ENCODE assay signal across 15 cellular contexts in genomic region chr2:36556847-36557246, GRCh38. TPM values are rescaled to one million over a fixed set of nuclear protein-coding genes. Genes with fewer than 3 reads are reported as not detected.
DNase-seq lines count a peak whose midpoint lies in the region; ATAC-seq and TF ChIP-seq lines count a peak whose summit lies in the region.
"Had no signal": no experiment of that assay in that cellular context is flagged by ENCODE, and none has a peak within 500 bp of the region (broad histone marks: within the 10 kb centered on the region; RNA-seq: fewer than 3 reads in every experiment).

No MANE protein-coding gene starts in this region.

- TF ChIP-seq CTCF in SK-N-SH (IDR thresholded peaks at IDR 0.05) (no peak), prostate gland (IDR thresholded peaks at IDR 0.05) (no peak)

- H3K4me2 ChIP-seq in SK-N-SH = 0 out of 2 replicates have a peak overlapping the region, but pooled peaks have one; percentile 4

- CTCF ChIA-PET in SK-N-SH (lab: Yijun Ruan, JAX) = interaction anchor here (0.8 to 1.0 kb wide), 2 partner anchors 12 to 108 kb away, joined by 3 to 4 read pairs; no protein-coding TSS in a partner anchor

- peak in 1 of 2 experiments; percentile 40; a peak in 1 of 4 replicates for TF ChIP-seq EP300 in SK-N-SH (IDR thresholded peaks at IDR 0.05; ENCODE audit: borderline replicate concordance in 1 of 2, low read depth in 1 of 2, low read length in 1 of 2)

- DNase-seq in EL = peak; percentile 85
- no peak for DNase-seq in SK-N-SH
- peak; percentile 70 for DNase-seq in fibroblast of gingiva (ENCODE audit: low read depth)
- peak; percentile 51 for DNase-seq in stromal cell of bone marrow (ENCODE audit: low read depth)
- no peak for DNase-seq in prostate gland (ENCODE audit: low spot score)
- DNase-seq: NCI-H2029, NCI-H526, T-helper 9 cell had no signal

- POLR2A ChIA-PET in SK-N-SH (lab: Yijun Ruan, JAX) = no interaction called here

- H3K4me3 ChIP-seq in SK-N-SH (ENCODE audit: low read depth in 2 of 2, low read length in 1 of 2) (no peak overlapping the region), prostate gland (no peak overlapping the region)
- H3K4me3 ChIP-seq: lung, skin epidermis had no signal

- H3K36me3 ChIP-seq in SK-N-SH (replicated peaks in 1 of 2; ENCODE audit: control insufficient read depth in 1 of 2, insufficient read depth in 2 of 2, low read length in 1 of 2) (peaks cover 70 to 74% of the 10 kb centered on the region in 2 experiments), prostate gland (no peaks in the 10 kb centered on the region)

- no peak for ATAC-seq in HG02973 (IDR thresholded peaks at IDR 0.05; ENCODE audit: unreplicated experiment)
- no peak for ATAC-seq in GM18868 (IDR thresholded peaks at IDR 0.05; ENCODE audit: unreplicated experiment)
- no peak for ATAC-seq in HG03457 (IDR thresholded peaks at IDR 0.05; ENCODE audit: unreplicated experiment)
- ATAC-seq: HCT116 had no signal

- H3K27ac ChIP-seq in SK-N-SH (ENCODE audit: low read depth in 2 of 2, low read length in 1 of 2) (peak overlapping the region; percentile 16 to 98; a peak in 3 of 4 replicates), prostate gland (no peak overlapping the region)
- H3K27ac ChIP-seq: parathyroid adenoma, skin epidermis had no signal

- peaks cover 49% of the 10 kb centered on the region for H3K79me2 ChIP-seq in SK-N-SH (ENCODE audit: insufficient read depth)
- H3K79me2 ChIP-seq: parathyroid adenoma had no signal

- intact Hi-C loops in prostate gland (cut with DNase I) = no loop called here

- no peaks in the 10 kb centered on the region for H3K27me3 ChIP-seq in SK-N-SH (ENCODE audit: insufficient read depth)
- no peaks in the 10 kb centered on the region for H3K27me3 ChIP-seq in prostate gland (replicated peaks; ENCODE audit: insufficient read depth)

- H3K9me3 ChIP-seq in SK-N-SH = no peaks in the 10 kb centered on the region
- no peaks in the 10 kb centered on the region for H3K9me3 ChIP-seq in prostate gland

- H3F3A ChIP-seq in SK-N-SH (replicated peaks; ENCODE audit: insufficient read depth) = peaks cover 99% of the 10 kb centered on the region

- no peaks in the 10 kb centered on the region for H4K20me1 ChIP-seq in SK-N-SH (ENCODE audit: insufficient read depth)

- H3K4me1 ChIP-seq in SK-N-SH (ENCODE audit: control insufficient read depth in 1 of 2, insufficient read depth in 2 of 2, low read depth in 1 of 2, low read length in 1 of 2) (peaks cover 2 to 63% of the 10 kb centered on the region in 2 experiments), prostate gland (replicated peaks) (no peaks in the 10 kb centered on the region)
- H3K4me1 ChIP-seq: parathyroid adenoma had no signal

- no peak for TF ChIP-seq POLR2A in prostate gland (IDR thresholded peaks at IDR 0.05)

- TF ChIP-seq RAD21 in SK-N-SH (IDR thresholded peaks at IDR 0.05; ENCODE audit: low read length) = no peak

- H2AFZ ChIP-seq in SK-N-SH (ENCODE audit: low read depth) = no peak overlapping the region
- H2AFZ ChIP-seq: parathyroid adenoma had no signal

- WGBS in SK-N-SH (ENCODE audit: low lambda C conversion rate) = 4% methylated on average over 1 of the region's 1 CpG
- WGBS in prostate gland = 66% methylated on average over 1 of the region's 1 CpG

- no peaks in the 10 kb centered on the region for H3K9me2 ChIP-seq in SK-N-SH

- peak overlapping the region; percentile 42; the same call in 1 of the 2 replicates for H3K9ac ChIP-seq in SK-N-SH
- H3K9ac ChIP-seq: parathyroid adenoma had no signal

TF ChIP-seq in SK-N-SH, 30 proteins besides CTCF, POLR2A, EP300 and RAD21 (continues in another document):
- peak; percentile 36; the same call in 1 of the 2 replicates for TF ChIP-seq JUND (IDR thresholded peaks at IDR 0.05)
- no peak for TF ChIP-seq GABPA (IDR thresholded peaks at IDR 0.05; ENCODE audit: low read depth)
- no peak for TF ChIP-seq RCOR1 (IDR thresholded peaks at IDR 0.05; ENCODE audit: low read length)
- TF ChIP-seq SIN3A (IDR thresholded peaks at IDR 0.05; ENCODE audit: borderline replicate concordance, low read depth, low read length) = no peak
- TF ChIP-seq, protein P1, sequence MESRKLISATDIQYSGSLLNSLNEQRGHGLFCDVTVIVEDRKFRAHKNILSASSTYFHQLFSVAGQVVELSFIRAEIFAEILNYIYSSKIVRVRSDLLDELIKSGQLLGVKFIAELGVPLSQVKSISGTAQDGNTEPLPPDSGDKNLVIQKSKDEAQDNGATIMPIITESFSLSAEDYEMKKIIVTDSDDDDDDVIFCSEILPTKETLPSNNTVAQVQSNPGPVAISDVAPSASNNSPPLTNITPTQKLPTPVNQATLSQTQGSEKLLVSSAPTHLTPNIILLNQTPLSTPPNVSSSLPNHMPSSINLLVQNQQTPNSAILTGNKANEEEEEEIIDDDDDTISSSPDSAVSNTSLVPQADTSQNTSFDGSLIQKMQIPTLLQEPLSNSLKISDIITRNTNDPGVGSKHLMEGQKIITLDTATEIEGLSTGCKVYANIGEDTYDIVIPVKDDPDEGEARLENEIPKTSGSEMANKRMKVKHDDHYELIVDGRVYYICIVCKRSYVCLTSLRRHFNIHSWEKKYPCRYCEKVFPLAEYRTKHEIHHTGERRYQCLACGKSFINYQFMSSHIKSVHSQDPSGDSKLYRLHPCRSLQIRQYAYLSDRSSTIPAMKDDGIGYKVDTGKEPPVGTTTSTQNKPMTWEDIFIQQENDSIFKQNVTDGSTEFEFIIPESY (IDR thresholded peaks at IDR 0.05; ENCODE audit: borderline replicate concordance, low read depth) = no peak
- TF ChIP-seq RXRA (IDR thresholded peaks at IDR 0.05; ENCODE audit: borderline replicate concordance, low read depth) = no peak
- TF ChIP-seq YY1 (IDR thresholded peaks at IDR 0.05; ENCODE audit: low read depth) = no peak
- no peak for TF ChIP-seq USF1 (IDR thresholded peaks at IDR 0.05; ENCODE audit: borderline replicate concordance, low read depth)
- TF ChIP-seq FOSL2 (IDR thresholded peaks at IDR 0.05; ENCODE audit: borderline replicate concordance, low read depth) = peak; percentile 57; the same call in 1 of the 2 replicates
- TF ChIP-seq TAF1 (IDR thresholded peaks at IDR 0.05; ENCODE audit: borderline replicate concordance, low read depth, low read length) = no peak
- no peak for TF ChIP-seq REST (IDR thresholded peaks at IDR 0.05; ENCODE audit: low read depth, low read length)
- no peak for TF ChIP-seq SMC3 (IDR thresholded peaks at IDR 0.05; ENCODE audit: low read depth, low read length)
- no peak for TF ChIP-seq NRF1 (IDR thresholded peaks at IDR 0.05; ENCODE audit: low read depth, low read length)
- peak; percentile 53 for TF ChIP-seq TCF12 (IDR thresholded peaks at IDR 0.05)
- TF ChIP-seq, protein P2, sequence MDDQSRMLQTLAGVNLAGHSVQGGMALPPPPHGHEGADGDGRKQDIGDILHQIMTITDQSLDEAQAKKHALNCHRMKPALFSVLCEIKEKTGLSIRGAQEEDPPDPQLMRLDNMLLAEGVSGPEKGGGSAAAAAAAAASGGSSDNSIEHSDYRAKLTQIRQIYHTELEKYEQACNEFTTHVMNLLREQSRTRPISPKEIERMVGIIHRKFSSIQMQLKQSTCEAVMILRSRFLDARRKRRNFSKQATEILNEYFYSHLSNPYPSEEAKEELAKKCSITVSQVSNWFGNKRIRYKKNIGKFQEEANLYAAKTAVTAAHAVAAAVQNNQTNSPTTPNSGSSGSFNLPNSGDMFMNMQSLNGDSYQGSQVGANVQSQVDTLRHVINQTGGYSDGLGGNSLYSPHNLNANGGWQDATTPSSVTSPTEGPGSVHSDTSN (IDR thresholded peaks at IDR 0.05) = peak; percentile 56; the same call in 1 of the 2 replicates
- no peak for TF ChIP-seq TEAD4 (IDR thresholded peaks at IDR 0.05; ENCODE audit: borderline replicate concordance, insufficient read depth)

RNA-seq across cellular contexts. Expression of gene FEZ2, which starts 41.1 kb away (rescaled TPM):
- 37.2 and 41.4 TPM in 2 replicates for polyA plus RNA-seq in SK-N-SH (2012; rRNA removed)
- polyA plus RNA-seq in SK-N-SH (2012; cell fraction: cytosol; rRNA removed) = 51.6 and 77.8 TPM in 2 replicates
- polyA plus RNA-seq in SK-N-SH (2012; cell fraction: nucleus; rRNA removed) = 19.8 and 34.0 TPM in 2 replicates
- total RNA-seq in prostate gland = 10 to 100 TPM; 37.5 to 49.8 TPM

Comparison
In these comparisons a context has a peak if more than half of its experiments do, and no peak if none do; other contexts are left out.
1. DNase-seq: peak in EL (single experiment), fibroblast of gingiva (single experiment) and stromal cell of bone marrow (single experiment); none in SK-N-SH (single experiment) and prostate gland (single experiment).
2. H3K27ac ChIP-seq: peak in SK-N-SH (2 of 2); none in prostate gland (0 of 2).